18 cellular contexts compared by ENCODE assay signal in the genomic region with DNA sequence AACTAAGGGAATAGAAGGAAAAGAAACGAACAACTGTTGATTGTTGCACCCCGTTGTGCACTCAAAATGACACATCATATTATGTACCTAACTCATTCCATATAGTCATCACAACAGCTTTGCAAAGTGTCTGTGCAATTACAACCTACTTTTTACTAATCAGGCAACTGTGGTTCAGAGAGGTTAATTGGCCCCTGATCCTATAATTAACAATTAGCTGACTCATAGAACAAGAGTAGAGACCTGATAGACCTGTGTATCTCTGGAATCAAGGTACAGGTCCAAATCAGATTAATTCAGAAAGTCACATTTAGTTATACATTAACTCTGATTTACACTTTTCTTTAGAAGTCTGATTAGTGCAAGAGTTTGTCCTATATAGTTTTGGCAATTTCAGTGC.
DNase-seq lines count a peak whose midpoint lies in the region; ATAC-seq, FAIRE-seq and TF ChIP-seq lines count a peak whose summit lies in the region.
"Had no signal": no experiment of that assay in that cellular context is flagged by ENCODE, and none has a peak within 500 bp of the region (broad histone marks: within the 10 kb centered on the region; RNA-seq: fewer than 3 reads in every experiment).

No MANE protein-coding gene starts in this region.

- 0% methylated on average over 2 of the region's 2 CpGs for WGBS in K562 (ENCODE audit: insufficient coverage, low coverage, missing lambda C conversion rate)

- no peak for FAIRE-seq in K562 (lab: Jason Lieb, UNC)
- FAIRE-seq: GM12891, GM19239, H1 had no signal

- no peaks in the 10 kb centered on the region for H3K9me1 ChIP-seq in K562 (ENCODE audit: control insufficient read depth, insufficient read depth, low read length)

- DNase-seq in NCI-H1105 treated with DMSO at 0.1 percent for 48 hours (lab: John Stamatoyannopoulos, UW) = peak; percentile 20
- DNase-seq in NCI-H1105 (lab: John Stamatoyannopoulos, UW) = no peak
- DNase-seq in NCI-H748 treated with DMSO at 0.1 percent for 48 hours (lab: John Stamatoyannopoulos, UW) = peak; percentile 11
- no peak for DNase-seq in K562 (ENCODE audit: extremely low read depth in 1 of 4, low spot score in 3 of 4)
- no peak for DNase-seq in HUDEP-2 (lab: John Stamatoyannopoulos, UW; ENCODE audit: unreplicated experiment in 76 of 76)
- no peak for DNase-seq in epidermal melanocyte (ENCODE audit: insufficient read length, low spot score)
- DNase-seq: CD4-positive, alpha-beta memory T cell; DMS 273 treated with DMSO at 0.1 percent for 48 hours; DMS53; DND-41; EL had no signal

- no peak for TF ChIP-seq EP300 in K562 (IDR thresholded peaks at IDR 0.05; ENCODE audit: low read length)

- peaks cover 0 to 4% of the 10 kb centered on the region in 2 experiments; a peak in 2 of 5 replicates for H3K4me1 ChIP-seq in K562 (replicated peaks in 1 of 2; ENCODE audit: control insufficient read depth in 2 of 2, insufficient read depth in 2 of 2, low read length in 2 of 2)
- H3K4me1 ChIP-seq: HAP-1 had no signal

- peaks cover 0 to 9% of the 10 kb centered on the region in 2 experiments; a peak in 3 of 5 replicates for H3K27me3 ChIP-seq in K562 (ENCODE audit: control insufficient read depth in 2 of 2, insufficient read depth in 2 of 2, low read length in 2 of 2)

- no peaks in the 10 kb centered on the region for H3K36me3 ChIP-seq in K562 (ENCODE audit: control insufficient read depth, insufficient read depth, low read length)
- H3K36me3 ChIP-seq: BLaER1, HAP-1 had no signal

- intact Hi-C loops in K562 (cut with micrococcal nuclease) = no loop called here

- TF ChIP-seq RAD21 in K562 (CRISPR knock-in tag; conservative IDR thresholded peaks at IDR 0.05 in 1 of 2, IDR thresholded peaks at IDR 0.05 in 1 of 2) = no peak

- ATAC-seq in K562 (no peak), HG03460 (IDR thresholded peaks at IDR 0.05; ENCODE audit: unreplicated experiment) (no peak)

- no peak overlapping the region for H3K9ac ChIP-seq in K562 (ENCODE audit: insufficient read depth in 1 of 2, low read depth in 2 of 2, low read length in 2 of 2)
- H3K9ac ChIP-seq: BLaER1 had no signal

- in situ Hi-C loops in K562 (cut with MboI) = no loop called here

- H2AFZ ChIP-seq in K562 (ENCODE audit: low read depth, low read length) = no peak overlapping the region

- H3K4me2 ChIP-seq in K562 (ENCODE audit: insufficient read depth, low read length) = no peak overlapping the region
- H3K4me2 ChIP-seq: BLaER1 had no signal

- CTCF ChIA-PET in K562 (lab: Yijun Ruan, JAX; ENCODE audit: low intra/inter-chr PET ratio) = no interaction called here

- no peak for TF ChIP-seq CTCF in K562 (IDR thresholded peaks at IDR 0.05 in 2 of 3, conservative IDR thresholded peaks at IDR 0.05 in 1 of 3; ENCODE audit: insufficient read depth in 2 of 3, low read depth in 1 of 3, low read length in 3 of 3)

- H3K27ac ChIP-seq in K562 (ENCODE audit: extremely low read depth, low read depth, low read length) = no peak overlapping the region
- H3K27ac ChIP-seq: 22Rv1, BLaER1 had no signal

- H4K20me1 ChIP-seq in K562 (replicated peaks; ENCODE audit: control insufficient read depth, insufficient read depth, low read length) = no peaks in the 10 kb centered on the region
- H4K20me1 ChIP-seq: BLaER1 had no signal

- no peak overlapping the region for H3K4me3 ChIP-seq in K562
- H3K4me3 ChIP-seq: BLaER1, HAP-1 had no signal

- no peaks in the 10 kb centered on the region for H3K79me2 ChIP-seq in K562 (ENCODE audit: control insufficient read depth, insufficient read depth, low read length)

- BruUV-seq in K562 (replicated peaks; lab: Mats Ljungman, UMichigan) = no TSS peak

- POLR2A ChIA-PET in K562 (lab: Yijun Ruan, JAX) = interaction anchor here (0.9 kb wide), 1 partner anchor 9 kb away, joined by 5 read pairs; no protein-coding TSS in a partner anchor

- no peak for TF ChIP-seq POLR2A in K562 (conservative IDR thresholded peaks at IDR 0.05)

- H3K9me3 ChIP-seq in K562 (replicated peaks; ENCODE audit: control insufficient read depth, insufficient read depth, low read depth, low read length) = no peaks in the 10 kb centered on the region; the same call in 1 of the 2 replicates
- H3K9me3 ChIP-seq: BLaER1, HAP-1 had no signal

TF ChIP-seq in K562, 482 proteins besides CTCF, POLR2A, EP300 and RAD21:
- TF ChIP-seq ZBTB17 (CRISPR knock-in tag; IDR thresholded peaks at IDR 0.05) = no peak
- 0 out of 2 replicates have a peak, but pooled peaks have one; percentile 3 for TF ChIP-seq CBFA2T3 (IDR thresholded peaks at IDR 0.05)

Comparison
In these comparisons a context has a peak if more than half of its experiments do, and no peak if none do; other contexts are left out.
1. DNase-seq: peak in NCI-H1105 treated with DMSO at 0.1 percent for 48 hours (single experiment) and NCI-H748 treated with DMSO at 0.1 percent for 48 hours (single experiment); none in NCI-H1105 (single experiment), K562 (0 of 4), HUDEP-2 (0 of 76) and epidermal melanocyte (single experiment).